Comparison of ENCODE assay signal across 8 cellular contexts in the genomic region with DNA sequence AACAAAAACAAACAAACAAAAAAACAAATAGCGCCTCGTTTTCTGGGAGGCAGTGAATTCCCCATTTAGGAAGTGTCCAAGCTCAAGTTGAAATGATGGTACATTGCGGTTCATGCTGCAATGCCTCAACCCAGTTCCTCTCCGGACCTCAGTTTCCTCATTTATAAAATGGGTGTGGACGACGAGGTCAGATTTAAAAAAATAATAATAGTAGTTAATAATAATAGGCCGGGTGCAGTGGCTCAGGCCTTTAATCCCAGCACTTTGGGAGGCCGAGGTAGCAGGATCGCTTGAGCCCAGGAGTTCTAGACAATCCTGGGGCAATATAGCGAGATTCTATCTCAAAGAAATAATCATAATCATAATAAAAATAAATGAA. TPM values are rescaled to one million over a fixed set of nuclear protein-coding genes. Genes with fewer than 3 reads are reported as not detected.
DNase-seq lines count a peak whose midpoint lies in the region; ATAC-seq, FAIRE-seq and TF ChIP-seq lines count a peak whose summit lies in the region.

No MANE protein-coding gene starts in this region.

- CTCF ChIA-PET in naive thymus-derived CD4-positive, alpha-beta T cell (lab: Charles Lee), result interaction anchor here (0.7 to 8.3 kb wide), 25 partner anchors 8 to 233 kb away, joined by 3 to 217 read pairs (median 4); a partner anchor contains a TSS

- peaks cover 12 to 18% (median 15%) of the 10 kb centered on the region in 3 donors for H3K4me1 Mint-ChIP-seq in IgD-negative memory B cell
- H3K4me1 Mint-ChIP-seq in naive thymus-derived CD4-positive, alpha-beta T cell, result peaks cover 20 to 30% (median 28%) of the 10 kb centered on the region in 7 donors

- ATAC-seq in naive thymus-derived CD4-positive, alpha-beta T cell, result no peak
- ATAC-seq in GM18520 (IDR thresholded peaks at IDR 0.05; ENCODE audit: unreplicated experiment) (no peak), HG02938 (IDR thresholded peaks at IDR 0.05; ENCODE audit: unreplicated experiment) (no peak)

- no peaks in the 10 kb centered on the region for H3K9me3 ChIP-seq in naive thymus-derived CD4-positive, alpha-beta T cell (ENCODE audit: control insufficient read depth in 2 of 3, low read length in 3 of 3)

- no peaks in the 10 kb centered on the region for H3K27me3 ChIP-seq in bronchial epithelial cell (ENCODE audit: control insufficient read depth, insufficient read depth, low read length)
- no peaks in the 10 kb centered on the region for H3K27me3 ChIP-seq in naive thymus-derived CD4-positive, alpha-beta T cell (ENCODE audit: control insufficient read depth in 2 of 2, insufficient read depth in 2 of 2, low read length in 2 of 2)

- DNase-seq in AG09309 (ENCODE audit: low read depth) (no peak), bronchial epithelial cell (ENCODE audit: low read depth) (no peak), GF-D8 (lab: John Stamatoyannopoulos, UW) (no peak), iPS-NIHi7 (ENCODE audit: extremely low spot score) (no peak)
- no peak for DNase-seq in naive thymus-derived CD4-positive, alpha-beta T cell

- H3K4me1 ChIP-seq in naive thymus-derived CD4-positive, alpha-beta T cell (ENCODE audit: control insufficient read depth in 2 of 2, insufficient read depth in 2 of 2, low read length in 2 of 2), result peaks cover 20 to 24% of the 10 kb centered on the region in 2 donors

- no peaks in the 10 kb centered on the region for H3K27me3 Mint-ChIP-seq in IgD-negative memory B cell
- H3K27me3 Mint-ChIP-seq in naive thymus-derived CD4-positive, alpha-beta T cell, result peaks cover 0 to 5% (median 0%) of the 10 kb centered on the region in 5 donors

- H3K4me3 Mint-ChIP-seq in IgD-negative memory B cell, result peak overlapping the region in 3 of 4 donors; percentile 65 to 86 (median 78)
- peak overlapping the region in 8 of 10 donors; percentile 38 to 82 (median 67) for H3K4me3 Mint-ChIP-seq in naive thymus-derived CD4-positive, alpha-beta T cell

- H3K36me3 ChIP-seq in bronchial epithelial cell (ENCODE audit: control insufficient read depth, insufficient read depth, low read length), result no peaks in the 10 kb centered on the region
- no peaks in the 10 kb centered on the region for H3K36me3 ChIP-seq in naive thymus-derived CD4-positive, alpha-beta T cell (ENCODE audit: control insufficient read depth in 2 of 3, insufficient read depth in 3 of 3, low read length in 3 of 3)

- peak overlapping the region; percentile 69 for H3K27ac ChIP-seq in naive thymus-derived CD4-positive, alpha-beta T cell (ENCODE audit: low read depth, low read length)

- intact Hi-C loops in naive thymus-derived CD4-positive, alpha-beta T cell (cut with micrococcal nuclease), result loop anchor here (1.0 to 2.0 kb wide), 8 partner anchors 11 to 206 kb away; a partner anchor contains a TSS

- H3K36me3 Mint-ChIP-seq in IgD-negative memory B cell, result no peaks in the 10 kb centered on the region
- H3K36me3 Mint-ChIP-seq in naive thymus-derived CD4-positive, alpha-beta T cell, result no peaks in the 10 kb centered on the region

- POLR2A ChIA-PET in naive thymus-derived CD4-positive, alpha-beta T cell (lab: Charles Lee), result interaction anchor here (0.9 to 2.8 kb wide), 11 partner anchors 10 to 67 kb away, joined by 3 to 64 read pairs (median 5); a partner anchor contains a TSS

- TF ChIP-seq CTCF in AG09309 (IDR thresholded peaks at IDR 0.05; ENCODE audit: control insufficient read depth, insufficient read depth, low read depth, low read length, missing control alignments), result no peak
- no peak for TF ChIP-seq CTCF in bronchial epithelial cell (IDR thresholded peaks at IDR 0.05; ENCODE audit: insufficient read depth, low read length, severe bottlenecking)

- FAIRE-seq in bronchial epithelial cell (lab: Jason Lieb, UNC), result no peak

- no peaks in the 10 kb centered on the region for H3K9me3 Mint-ChIP-seq in IgD-negative memory B cell
- H3K9me3 Mint-ChIP-seq in naive thymus-derived CD4-positive, alpha-beta T cell, result peaks cover 0 to 1% (median 0%) of the 10 kb centered on the region in 11 donors

- peak overlapping the region in 1 of 3 donors; percentile 94 for H3K27ac Mint-ChIP-seq in IgD-negative memory B cell
- no peak overlapping the region for H3K27ac Mint-ChIP-seq in naive thymus-derived CD4-positive, alpha-beta T cell

- H3K4me3 ChIP-seq in AG09309 (ENCODE audit: control insufficient read depth, low read depth, low read length), result peak overlapping the region; percentile 32
- H3K4me3 ChIP-seq in bronchial epithelial cell (ENCODE audit: low read depth, low read length), result peak overlapping the region; percentile 55
- no peak overlapping the region for H3K4me3 ChIP-seq in naive thymus-derived CD4-positive, alpha-beta T cell (ENCODE audit: low read length)

RNA-seq across cellular contexts. Expression of a gene that starts 15.5 kb away (rescaled TPM):
- polyA plus RNA-seq in IgD-negative memory B cell, result 50.2 TPM
- 65.0 and 78.5 TPM in 2 replicates for total RNA-seq in bronchial epithelial cell
- total RNA-seq in naive thymus-derived CD4-positive, alpha-beta T cell, result 10 to 100 TPM; 45.1 to 88.2 (median 53.4) TPM
- polyA plus RNA-seq in naive thymus-derived CD4-positive, alpha-beta T cell, result 10 to 100 TPM; 31.7 to 32.7 TPM

RNA-seq across cellular contexts. Expression of a gene that starts 28.6 kb away (rescaled TPM):
- 48.1 TPM for polyA plus RNA-seq in IgD-negative memory B cell
- 3.6 and 4.2 TPM in 2 replicates for total RNA-seq in bronchial epithelial cell
- total RNA-seq in naive thymus-derived CD4-positive, alpha-beta T cell, result 1,000 to 10,000 TPM in 1 of 5 experiments, 100 to 1,000 TPM in 1, 10 to 100 TPM in 2, 1 to 10 TPM in 1; 2.1 to 1,925 (median 22.8) TPM
- polyA plus RNA-seq in naive thymus-derived CD4-positive, alpha-beta T cell, result 1 to 10 TPM; 3.0 to 5.3 TPM

RNA-seq across cellular contexts. Expression of a gene that starts 32.7 kb away (rescaled TPM):
- 2.2 TPM for polyA plus RNA-seq in IgD-negative memory B cell
- 8.8 and 16.8 TPM in 2 replicates for total RNA-seq in bronchial epithelial cell
- total RNA-seq in naive thymus-derived CD4-positive, alpha-beta T cell, result 1 to 10 TPM in 4 of 5 experiments, under 1 TPM in 1; 0.45 to 8.2 (median 4.7) TPM
- polyA plus RNA-seq in naive thymus-derived CD4-positive, alpha-beta T cell, result 1 to 10 TPM; 5.1 to 5.4 TPM

RNA-seq across cellular contexts. Expression of a gene that starts 34.3 kb away (rescaled TPM):
- 1.6 TPM for polyA plus RNA-seq in IgD-negative memory B cell
- total RNA-seq in bronchial epithelial cell, result 16.6 and 31.2 TPM in 2 replicates
- 10 to 100 TPM in 3 of 5 experiments, 1 to 10 TPM in 2; 2.9 to 24.4 (median 11.1) TPM for total RNA-seq in naive thymus-derived CD4-positive, alpha-beta T cell
- under 1 TPM; 0.56 to 0.61 TPM for polyA plus RNA-seq in naive thymus-derived CD4-positive, alpha-beta T cell

RNA-seq across cellular contexts. Expression of a gene that starts 57.7 kb away (rescaled TPM):
- polyA plus RNA-seq in IgD-negative memory B cell, result 0.71 TPM
- 2.1 and 2.9 TPM in 2 replicates for total RNA-seq in bronchial epithelial cell
- total RNA-seq in naive thymus-derived CD4-positive, alpha-beta T cell, result 1 to 10 TPM in 4 of 5 experiments, under 1 TPM in 1; 0.86 to 3.1 (median 2.4) TPM
- under 1 TPM; 0.30 to 0.37 TPM for polyA plus RNA-seq in naive thymus-derived CD4-positive, alpha-beta T cell
